9 cellular contexts compared by ENCODE assay signal in the genomic region with DNA sequence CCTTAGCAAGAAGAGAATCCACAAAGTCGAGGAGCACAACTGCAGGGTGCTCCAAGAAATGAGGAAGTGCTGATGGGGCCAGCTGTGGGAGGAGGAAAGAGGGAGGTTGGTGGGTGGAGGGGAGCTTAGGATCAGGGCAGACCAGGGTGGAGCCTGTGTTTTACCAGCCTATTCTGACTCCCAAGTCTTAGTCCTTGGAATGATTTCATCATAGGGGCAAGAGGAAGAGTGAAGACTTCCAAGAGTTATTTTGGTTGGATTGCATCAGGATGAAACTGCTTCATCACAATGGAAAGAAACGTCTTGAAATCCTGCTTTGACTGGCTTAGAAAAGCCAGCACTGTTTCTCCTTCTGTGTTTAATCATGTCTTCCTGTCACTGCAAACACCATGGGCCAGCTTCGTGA.
A peak's percentile ranks its signal among the peaks of the same experiment; 100 is the strongest.
DNase-seq lines count a peak whose midpoint lies in the region; ATAC-seq, FAIRE-seq and TF ChIP-seq lines count a peak whose summit lies in the region.
"Had no signal": no experiment of that assay in that cellular context is flagged by ENCODE, and none has a peak within 500 bp of the region (broad histone marks: within the 10 kb centered on the region; RNA-seq: fewer than 3 reads in every experiment).

No MANE protein-coding gene starts in this region.

- H3K9ac ChIP-seq in fibroblast of lung (ENCODE audit: insufficient read depth, low read length), result no peak overlapping the region

- no peak for TF ChIP-seq POLR2A in GM12891 (IDR thresholded peaks at IDR 0.05; ENCODE audit: low read depth, low read length)

- FAIRE-seq in GM12891 (lab: Jason Lieb, UNC) (no peak), pancreas (lab: Jason Lieb, UNC) (no peak)

- H3K27me3 ChIP-seq in RWPE2 (ENCODE audit: insufficient read depth, poor library complexity, severe bottlenecking), result no peaks in the 10 kb centered on the region
- no peaks in the 10 kb centered on the region for H3K27me3 ChIP-seq in fibroblast of lung (ENCODE audit: control insufficient read depth, insufficient read depth, low read length)
- no peaks in the 10 kb centered on the region for H3K27me3 ChIP-seq in pancreas

- no peaks in the 10 kb centered on the region for H3K9me3 ChIP-seq in RWPE2 (ENCODE audit: severe bottlenecking)
- no peaks in the 10 kb centered on the region for H3K9me3 ChIP-seq in fibroblast of lung (ENCODE audit: control insufficient read depth, insufficient read depth, low read depth, low read length)
- H3K9me3 ChIP-seq in pancreas, result no peaks in the 10 kb centered on the region

- H3K79me2 ChIP-seq in fibroblast of lung (ENCODE audit: control insufficient read depth, insufficient read depth, low read length), result no peaks in the 10 kb centered on the region

- DNase-seq in GM12891 (ENCODE audit: insufficient read length, low spot score), result no peak
- DNase-seq in RWPE2 (ENCODE audit: low spot score), result no peak
- peak; percentile 62 to 96 for DNase-seq in fibroblast of lung (ENCODE audit: low read depth in 2 of 2)
- DNase-seq in pancreas, result no peak
- DNase-seq in NCI-H2171 (lab: John Stamatoyannopoulos, UW), result no peak
- no peak for DNase-seq in NCI-H526 treated with DMSO at 0.1 percent for 48 hours (lab: John Stamatoyannopoulos, UW)

- ATAC-seq in RWPE2 (ENCODE audit: low read depth) (peak; percentile 50), pancreas (peak in 3 of 4 donors; percentile 17 to 73 (median 63)), GM18907 (IDR thresholded peaks at IDR 0.05; ENCODE audit: unreplicated experiment) (no peak), GM19467 (IDR thresholded peaks at IDR 0.05; ENCODE audit: unreplicated experiment) (no peak)
- ATAC-seq: Panc1 had no signal

- H3K27ac ChIP-seq in RWPE2 (ENCODE audit: poor library complexity, severe bottlenecking) (no peak overlapping the region), fibroblast of lung (ENCODE audit: insufficient read depth, low read length) (peak overlapping the region; percentile 46), pancreas (no peak overlapping the region)

- no peak overlapping the region for H3K4me3 ChIP-seq in RWPE2 (ENCODE audit: severe bottlenecking)
- no peak overlapping the region for H3K4me3 ChIP-seq in fibroblast of lung (replicated peaks in 1 of 4; ENCODE audit: control extremely low read depth in 1 of 4, insufficient read depth in 1 of 4, low read depth in 3 of 4, low read length in 4 of 4)
- H3K4me3 ChIP-seq in pancreas, result no peak overlapping the region

- no peak overlapping the region for H3K4me2 ChIP-seq in fibroblast of lung (ENCODE audit: extremely low read depth, insufficient read depth, low read length)

- intact Hi-C loops in pancreas (cut with DNase I), result no loop called here

- 42 to 48% methylated on average over 3 of the region's 3 CpGs for WGBS in pancreas, 2 donors

- H4K20me1 ChIP-seq in fibroblast of lung (ENCODE audit: control insufficient read depth, extremely low read depth, insufficient read depth, low read length), result no peaks in the 10 kb centered on the region

- H3K36me3 ChIP-seq in RWPE2 (ENCODE audit: low read depth) (no peaks in the 10 kb centered on the region), fibroblast of lung (ENCODE audit: control insufficient read depth, insufficient read depth, low read length) (no peaks in the 10 kb centered on the region), pancreas (no peaks in the 10 kb centered on the region)

- no peak overlapping the region for H2AFZ ChIP-seq in fibroblast of lung (ENCODE audit: low read length)

- TF ChIP-seq CTCF in RWPE2 (IDR thresholded peaks at IDR 0.05; ENCODE audit: poor library complexity, severe bottlenecking) (no peak), fibroblast of lung (conservative IDR thresholded peaks at IDR 0.05 in 1 of 2, IDR thresholded peaks at IDR 0.05 in 1 of 2; ENCODE audit: low read depth in 1 of 2, low read length in 2 of 2) (no peak), pancreas (IDR thresholded peaks at IDR 0.05) (no peak)

- H3K4me1 ChIP-seq in RWPE2 (ENCODE audit: insufficient read depth, poor library complexity, severe bottlenecking) (no peaks in the 10 kb centered on the region), fibroblast of lung (ENCODE audit: control insufficient read depth, extremely low read depth, insufficient read depth, low read length) (peaks cover 11% of the 10 kb centered on the region), pancreas (no peaks in the 10 kb centered on the region)

TF ChIP-seq in GM12891, 5 proteins besides CTCF, POLR2A, EP300 and RAD21:
- TF ChIP-seq POLR2AphosphoS5 (IDR thresholded peaks at IDR 0.05; ENCODE audit: low read depth, low read length), result no peak
- peak; percentile 92 for TF ChIP-seq SPI1 (IDR thresholded peaks at IDR 0.05; ENCODE audit: low read depth, low read length)

Comparison
In these comparisons a context has a peak if more than half of its experiments do, and no peak if none do; other contexts are left out.
1. DNase-seq: peak in fibroblast of lung (2 of 2); none in GM12891 (single experiment), RWPE2 (single experiment), pancreas (0 of 6), NCI-H2171 (single experiment) and NCI-H526 treated with DMSO at 0.1 percent for 48 hours (single experiment).
2. ATAC-seq: peak in RWPE2 (single experiment) and pancreas (3 of 4); none in GM18907 (single experiment) and GM19467 (single experiment).